ENCODE assay signal across 9 cellular contexts in the genomic region with DNA sequence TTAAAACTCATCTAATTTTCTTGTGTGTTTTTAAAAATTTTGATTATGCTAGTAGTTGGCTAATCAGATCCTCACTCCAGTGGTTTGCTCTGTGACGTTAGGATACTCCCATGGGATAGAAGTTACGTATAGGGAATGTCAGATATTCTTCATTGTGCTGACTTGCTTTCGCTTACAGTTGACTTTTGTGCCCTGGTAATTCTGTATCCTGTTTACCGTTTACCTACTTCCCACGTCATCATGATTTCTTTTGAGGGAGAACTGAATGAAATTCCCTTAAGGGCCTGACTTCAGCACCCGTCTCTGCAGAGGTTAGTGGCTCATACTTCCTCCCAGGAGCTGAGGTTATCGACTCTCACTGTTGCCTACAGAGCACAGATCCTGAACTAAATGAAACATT. TPM values are rescaled to one million over a fixed set of nuclear protein-coding genes. Genes with fewer than 3 reads are reported as not detected.
A peak's percentile ranks its signal among the peaks of the same experiment; 100 is the strongest.
DNase-seq lines count a peak whose midpoint lies in the region; ATAC-seq, FAIRE-seq and TF ChIP-seq lines count a peak whose summit lies in the region.
"Had no signal": no experiment of that assay in that cellular context is flagged by ENCODE, and none has a peak within 500 bp of the region (broad histone marks: within the 10 kb centered on the region; RNA-seq: fewer than 3 reads in every experiment).

No MANE protein-coding gene starts in this region.

- FAIRE-seq in bronchial epithelial cell (lab: Jason Lieb, UNC), result no peak
- FAIRE-seq: GM18507 had no signal

- no peak for ATAC-seq in stimulated activated naive CD8-positive, alpha-beta T cell treated with anti-CD3 and anti-CD28 coated beads, Interleukin-15, Interleukin-2, amounts not matched to agents 100 U/mL and 50 U/mL, for 24 hours
- ATAC-seq in memory B cell (ENCODE audit: low read depth), result no peak
- no peak for ATAC-seq in left colon
- ATAC-seq in GM18868 (IDR thresholded peaks at IDR 0.05; ENCODE audit: unreplicated experiment), result no peak

- peak overlapping the region; percentile 97 for H3K4me3 Mint-ChIP-seq in stimulated activated naive CD8-positive, alpha-beta T cell treated with anti-CD3 and anti-CD28 coated beads, Interleukin-15, Interleukin-2, amounts not matched to agents 100 ng/mL and 50 ng/mL, for 24 hours
- H3K4me3 Mint-ChIP-seq in memory B cell, result no peak overlapping the region

- peaks cover 4% of the 10 kb centered on the region for H3K9me3 Mint-ChIP-seq in stimulated activated naive CD8-positive, alpha-beta T cell treated with anti-CD3 and anti-CD28 coated beads, Interleukin-15, Interleukin-2, amounts not matched to agents 100 ng/mL and 50 ng/mL, for 24 hours
- no peaks in the 10 kb centered on the region for H3K9me3 Mint-ChIP-seq in memory B cell

- H3K27me3 ChIP-seq in bronchial epithelial cell (ENCODE audit: control insufficient read depth, insufficient read depth, low read length), result no peaks in the 10 kb centered on the region

- H3K4me3 ChIP-seq in bronchial epithelial cell (ENCODE audit: low read depth, low read length), result peak overlapping the region; percentile 11

- TF ChIP-seq CTCF in bronchial epithelial cell (IDR thresholded peaks at IDR 0.05; ENCODE audit: insufficient read depth, low read length, severe bottlenecking), result no peak

- no peak overlapping the region for H3K27ac Mint-ChIP-seq in stimulated activated naive CD8-positive, alpha-beta T cell treated with anti-CD3 and anti-CD28 coated beads, Interleukin-15, Interleukin-2, amounts not matched to agents 100 ng/mL and 50 ng/mL, for 24 hours
- peak overlapping the region; percentile 100 for H3K27ac Mint-ChIP-seq in memory B cell

- peaks cover 64% of the 10 kb centered on the region for H3K4me1 Mint-ChIP-seq in stimulated activated naive CD8-positive, alpha-beta T cell treated with anti-CD3 and anti-CD28 coated beads, Interleukin-15, Interleukin-2, amounts not matched to agents 100 ng/mL and 50 ng/mL, for 24 hours (ENCODE audit: low read depth)
- peaks cover 33% of the 10 kb centered on the region for H3K4me1 Mint-ChIP-seq in memory B cell

- DNase-seq in stimulated activated naive CD8-positive, alpha-beta T cell treated with anti-CD3 and anti-CD28 coated beads, Interleukin-15, Interleukin-2, amounts not matched to agents 100 U/mL and 50 U/mL, for 24 hours, result no peak
- DNase-seq in bronchial epithelial cell (ENCODE audit: low read depth) (peak; percentile 86), memory B cell (ENCODE audit: low spot score in 2 of 2) (no peak), Ammon's horn (ENCODE audit: low spot score) (no peak), inferior parietal cortex (ENCODE audit: extremely low spot score) (no peak), left colon (no peak)

- peaks cover 11% of the 10 kb centered on the region for H3K36me3 ChIP-seq in bronchial epithelial cell (ENCODE audit: control insufficient read depth, insufficient read depth, low read length)

- intact Hi-C loops in left colon (cut with DNase I, micrococcal nuclease), result no loop called here

- no peaks in the 10 kb centered on the region for H3K27me3 Mint-ChIP-seq in stimulated activated naive CD8-positive, alpha-beta T cell treated with anti-CD3 and anti-CD28 coated beads, Interleukin-15, Interleukin-2, amounts not matched to agents 100 ng/mL and 50 ng/mL, for 24 hours
- no peaks in the 10 kb centered on the region for H3K27me3 Mint-ChIP-seq in memory B cell

- H3K36me3 Mint-ChIP-seq in stimulated activated naive CD8-positive, alpha-beta T cell treated with anti-CD3 and anti-CD28 coated beads, Interleukin-15, Interleukin-2, amounts not matched to agents 100 ng/mL and 50 ng/mL, for 24 hours (ENCODE audit: low read depth), result peaks cover 64% of the 10 kb centered on the region
- peaks cover 22% of the 10 kb centered on the region for H3K36me3 Mint-ChIP-seq in memory B cell

RNA-seq across cellular contexts. Expression of gene PRKAR1A, which starts 2.6 kb away (rescaled TPM):
- total RNA-seq in bronchial epithelial cell (226 and 248 TPM in 2 replicates), left colon (100 to 1,000 TPM; 146 to 159 TPM)

RNA-seq across cellular contexts. Expression of gene WIPI1, which starts 57.5 kb away (rescaled TPM):
- total RNA-seq in bronchial epithelial cell, result 79.5 and 86.0 TPM in 2 replicates
- total RNA-seq in left colon, result 10 to 100 TPM; 78.3 to 95.3 TPM
